ENCODE assay signal across 9 cellular contexts in genomic region chr4:5711479-5712184, GRCh38. TPM values are rescaled to one million over a fixed set of nuclear protein-coding genes. Genes with fewer than 3 reads are reported as not detected.
DNase-seq lines count a peak whose midpoint lies in the region; ATAC-seq, FAIRE-seq and TF ChIP-seq lines count a peak whose summit lies in the region.
"Had no signal": no experiment of that assay in that cellular context is flagged by ENCODE, and none has a peak within 500 bp of the region (broad histone marks: within the 10 kb centered on the region; RNA-seq: fewer than 3 reads in every experiment).

No MANE protein-coding gene starts in this region.

- POLR2A ChIA-PET in CD4-positive, alpha-beta memory T cell (lab: Charles Lee; ENCODE audit: partially characterized antibody), result no interaction called here

- in situ Hi-C loops in brain microvascular endothelial cell (cut with HindIII; ENCODE audit: low pct_ligation_motif_present, low sequenced_read_pairs), result no loop called here

- peaks cover 11 to 38% (median 24%) of the 10 kb centered on the region in 4 donors for H3K4me1 Mint-ChIP-seq in CD4-positive, alpha-beta memory T cell

- ATAC-seq in left lobe of liver (peak; percentile 13), GM21825 (IDR thresholded peaks at IDR 0.05; ENCODE audit: unreplicated experiment) (no peak), GM21723 (IDR thresholded peaks at IDR 0.05; ENCODE audit: unreplicated experiment) (no peak), GM18502 (IDR thresholded peaks at IDR 0.05; ENCODE audit: poor library complexity, unreplicated experiment) (no peak), HG02981 (IDR thresholded peaks at IDR 0.05; ENCODE audit: unreplicated experiment) (no peak)

- no peak for FAIRE-seq in HTR-8/SVneo (lab: Jason Lieb, UNC)

- no peaks in the 10 kb centered on the region for H3K36me3 ChIP-seq in CD4-positive, alpha-beta memory T cell (ENCODE audit: insufficient read depth, low read length)
- peaks cover 5% of the 10 kb centered on the region for H3K36me3 ChIP-seq in brain microvascular endothelial cell (replicated peaks)

- intact Hi-C loops in CD4-positive, alpha-beta memory T cell (cut with micrococcal nuclease), result no loop called here

- H3K9me3 Mint-ChIP-seq in CD4-positive, alpha-beta memory T cell, result peaks cover 0 to 25% (median 16%) of the 10 kb centered on the region in 8 donors

- H3K27ac ChIP-seq in CD4-positive, alpha-beta memory T cell (ENCODE audit: low read depth, low read length), result no peak overlapping the region
- peak overlapping the region; percentile 90 for H3K27ac ChIP-seq in brain microvascular endothelial cell

- H3K27me3 ChIP-seq in CD4-positive, alpha-beta memory T cell (ENCODE audit: insufficient read depth, low read length), result peaks cover 4% of the 10 kb centered on the region
- no peaks in the 10 kb centered on the region for H3K27me3 ChIP-seq in brain microvascular endothelial cell (replicated peaks)

- DNase-seq in CD4-positive, alpha-beta memory T cell, result no peak
- peak; percentile 22 for DNase-seq in HTR-8/SVneo (ENCODE audit: insufficient read length, low spot score)
- peak; percentile 51 for DNase-seq in brain microvascular endothelial cell
- no peak for DNase-seq in left lobe of liver (ENCODE audit: low spot score)

- CTCF ChIA-PET in CD4-positive, alpha-beta memory T cell (lab: Charles Lee; ENCODE audit: partially characterized antibody), result no interaction called here

- H3K4me3 ChIP-seq in CD4-positive, alpha-beta memory T cell (ENCODE audit: low read length in 2 of 2), result no peak overlapping the region
- H3K4me3 ChIP-seq in brain microvascular endothelial cell (ENCODE audit: low read depth, low read length), result peak overlapping the region; percentile 77

- H3K36me3 Mint-ChIP-seq in CD4-positive, alpha-beta memory T cell, result peaks cover 0 to 2% of the 10 kb centered on the region in 2 donors
- H3K36me3 Mint-ChIP-seq: IgD-negative memory B cell had no signal

- peaks cover 5% of the 10 kb centered on the region for H3K4me1 ChIP-seq in CD4-positive, alpha-beta memory T cell (ENCODE audit: insufficient read depth, low read length)

- H3K27ac Mint-ChIP-seq in CD4-positive, alpha-beta memory T cell, result peak overlapping the region in 1 of 7 donors; percentile 48

- H3K27me3 Mint-ChIP-seq in CD4-positive, alpha-beta memory T cell, result peaks cover 11 to 32% of the 10 kb centered on the region in 2 donors

- H3K4me3 Mint-ChIP-seq in CD4-positive, alpha-beta memory T cell, result peak overlapping the region; percentile 21 to 73 (median 59)

- TF ChIP-seq CTCF in brain microvascular endothelial cell (IDR thresholded peaks at IDR 0.05; ENCODE audit: low read depth, low read length, missing control alignments), result no peak

- no peaks in the 10 kb centered on the region for H3K9me3 ChIP-seq in CD4-positive, alpha-beta memory T cell (ENCODE audit: control insufficient read depth in 1 of 2, low read length in 2 of 2)

RNA-seq across cellular contexts. Expression of gene EVC, which starts 0.6 kb away (rescaled TPM):
- total RNA-seq in CD4-positive, alpha-beta memory T cell, result 1 to 10 TPM; 2.1 to 2.9 TPM
- polyA plus RNA-seq in CD4-positive, alpha-beta memory T cell, result under 1 TPM in 1 of 2 donors, not detected in 1; 0.17 TPM
- total RNA-seq in left lobe of liver, result 11.0 TPM

RNA-seq across cellular contexts. Expression of gene EVC2, which starts 3.3 kb away (rescaled TPM):
- total RNA-seq in CD4-positive, alpha-beta memory T cell, result 1 to 10 TPM; 3.2 to 3.3 TPM
- under 1 TPM; 0.31 to 0.86 TPM for polyA plus RNA-seq in CD4-positive, alpha-beta memory T cell
- 0.75 TPM for total RNA-seq in left lobe of liver

Comparison
In these comparisons a context has a peak if more than half of its experiments do, and no peak if none do; other contexts are left out.
1. DNase-seq: peak in HTR-8/SVneo (single experiment) and brain microvascular endothelial cell (single experiment); none in CD4-positive, alpha-beta memory T cell (0 of 5) and left lobe of liver (single experiment).